In genomic region chr4:182449960-182450359, GRCh38 we compare ENCODE assay signal across 10 cellular contexts.
DNase-seq lines count a peak whose midpoint lies in the region; ATAC-seq and TF ChIP-seq lines count a peak whose summit lies in the region.
"Had no signal": no experiment of that assay in that cellular context is flagged by ENCODE, and none has a peak within 500 bp of the region (broad histone marks: within the 10 kb centered on the region; RNA-seq: fewer than 3 reads in every experiment).

No MANE protein-coding gene starts in this region.

- peak overlapping the region; percentile 79 for H3K9ac ChIP-seq in mesenchymal stem cell (ENCODE audit: low read length)

- peak overlapping the region; percentile 92 for H3K4me3 Mint-ChIP-seq in MCF 10A (ENCODE audit: unreplicated experiment)

- intact Hi-C loops in Right ventricle myocardium inferior (cut with DNase I): no loop called here
- intact Hi-C loops in MCF 10A (cut with micrococcal nuclease): loop anchor here (1.0 to 10.0 kb wide), 4 partner anchors 143 to 881 kb away; no protein-coding TSS in a partner anchor
- intact Hi-C loops in upper lobe of right lung (cut with DNase I): no loop called here
- intact Hi-C loops in adrenal gland (cut with DNase I): no loop called here

- CTCF ChIA-PET in MCF 10A (lab: Yijun Ruan, JAX): interaction anchor here (0.6 to 1.3 kb wide), 7 partner anchors 9 to 1280 kb away, joined by 3 to 6 read pairs (median 3); no protein-coding TSS in a partner anchor

- no peak overlapping the region for H2BK12ac ChIP-seq in mesenchymal stem cell (ENCODE audit: low read length in 2 of 2)

- H3K27ac ChIP-seq in right atrium auricular region (peak overlapping the region in 1 of 2 donors; percentile 83), mesenchymal stem cell (ENCODE audit: low read length, poor library complexity, severe bottlenecking) (no peak overlapping the region), upper lobe of right lung (no peak overlapping the region), adrenal gland (no peak overlapping the region)

- H4K8ac ChIP-seq in mesenchymal stem cell (ENCODE audit: low read length): no peak overlapping the region

- no TSS peak for BruUV-seq in MCF 10A (replicated peaks; lab: Mats Ljungman, UMichigan)

- no peaks in the 10 kb centered on the region for H3K36me3 Mint-ChIP-seq in MCF 10A (ENCODE audit: insufficient read depth, unreplicated experiment)

- H3K27me3 ChIP-seq in right atrium auricular region (no peaks in the 10 kb centered on the region), mesenchymal stem cell (ENCODE audit: control insufficient read depth in 1 of 2, insufficient read depth in 1 of 2, low read length in 2 of 2) (no peaks in the 10 kb centered on the region), upper lobe of right lung (peaks cover 74% of the 10 kb centered on the region), adrenal gland (no peaks in the 10 kb centered on the region)

- POLR2A ChIA-PET in MCF 10A (lab: Yijun Ruan, JAX): interaction anchor here (0.5 to 1.4 kb wide), 13 partner anchors 21 to 373 kb away, joined by 3 to 7 read pairs (median 3); no protein-coding TSS in a partner anchor

- H2AFZ ChIP-seq in mesenchymal stem cell (ENCODE audit: low read depth, low read length): no peak overlapping the region

- peak overlapping the region; percentile 55 for H3K27ac Mint-ChIP-seq in MCF 10A (ENCODE audit: low read depth, unreplicated experiment)

- DNase-seq in right atrium auricular region (ENCODE audit: low spot score) (no peak), Right ventricle myocardium inferior (ENCODE audit: missing footprints) (no peak), MCF 10A (ENCODE audit: unreplicated experiment) (no peak), mesenchymal stem cell (peak; percentile 5), upper lobe of right lung (no peak), adrenal gland (no peak), DMS153 treated with DMSO at 0.1 percent for 48 hours (lab: John Stamatoyannopoulos, UW; ENCODE audit: unreplicated experiment) (no peak)
- DNase-seq: SW 1271 had no signal

- H2BK5ac ChIP-seq in mesenchymal stem cell (ENCODE audit: low read depth, low read length, poor library complexity, severe bottlenecking): no peak overlapping the region

- no peaks in the 10 kb centered on the region for H3K27me3 Mint-ChIP-seq in MCF 10A (ENCODE audit: insufficient read depth, unreplicated experiment)

- 43% methylated on average over 1 of the region's 3 CpGs for WGBS in mesenchymal stem cell
- WGBS in adrenal gland, 4 donors: 23 to 40% (median 33%) methylated on average over 3 of the region's 3 CpGs

- no peak overlapping the region for H2BK15ac ChIP-seq in mesenchymal stem cell (ENCODE audit: low read depth, poor library complexity, severe bottlenecking)

- H3K4me3 ChIP-seq in right atrium auricular region (peak overlapping the region; percentile 67 to 73), mesenchymal stem cell (ENCODE audit: insufficient read depth in 1 of 2, low read depth in 1 of 2, low read length in 2 of 2) (peak overlapping the region in 1 of 2 experiments; percentile 87), upper lobe of right lung (peak overlapping the region; percentile 47), adrenal gland (peak overlapping the region in 2 of 4 donors; percentile 8 to 86)
- H3K4me3 ChIP-seq: K562 had no signal

- H3K9me3 ChIP-seq in right atrium auricular region: no peaks in the 10 kb centered on the region
- H3K9me3 ChIP-seq in mesenchymal stem cell (ENCODE audit: control insufficient read depth, low read length): no peaks in the 10 kb centered on the region
- no peaks in the 10 kb centered on the region for H3K9me3 ChIP-seq in upper lobe of right lung
- H3K9me3 ChIP-seq in adrenal gland (replicated peaks in 1 of 3): no peaks in the 10 kb centered on the region

- H3K4me1 Mint-ChIP-seq in MCF 10A (ENCODE audit: insufficient read depth, unreplicated experiment): peaks cover 15% of the 10 kb centered on the region

- H3K14ac ChIP-seq in mesenchymal stem cell (ENCODE audit: low read length in 2 of 2): no peak overlapping the region

- H3K4me1 ChIP-seq in right atrium auricular region: peaks cover 0 to 11% of the 10 kb centered on the region in 2 donors
- H3K4me1 ChIP-seq in mesenchymal stem cell (ENCODE audit: control insufficient read depth, insufficient read depth, low read depth, low read length): peaks cover 5% of the 10 kb centered on the region
- peaks cover 5% of the 10 kb centered on the region for H3K4me1 ChIP-seq in upper lobe of right lung
- peaks cover 4 to 30% of the 10 kb centered on the region in 2 donors for H3K4me1 ChIP-seq in adrenal gland (replicated peaks in 1 of 2)

- H3K4me2 ChIP-seq in mesenchymal stem cell (ENCODE audit: low read length, poor library complexity, severe bottlenecking): peak overlapping the region; percentile 63

- H4K91ac ChIP-seq in mesenchymal stem cell (ENCODE audit: low read length): no peak overlapping the region

- ATAC-seq in Right ventricle myocardium inferior: no peak
- no peak for ATAC-seq in upper lobe of right lung
- no peak for ATAC-seq in HG03520 (IDR thresholded peaks at IDR 0.05; ENCODE audit: unreplicated experiment)

- H2BK120ac ChIP-seq in mesenchymal stem cell (ENCODE audit: low read depth, low read length): no peak overlapping the region

- TF ChIP-seq CTCF in right atrium auricular region (IDR thresholded peaks at IDR 0.05): no peak
- TF ChIP-seq CTCF in MCF 10A (IDR thresholded peaks at IDR 0.05; ENCODE audit: unreplicated experiment): no peak
- TF ChIP-seq CTCF in upper lobe of right lung (IDR thresholded peaks at IDR 0.05): no peak
- TF ChIP-seq CTCF in adrenal gland (IDR thresholded peaks at IDR 0.05): no peak

- H3K4ac ChIP-seq in mesenchymal stem cell (ENCODE audit: low read depth in 1 of 2, low read length in 2 of 2): no peak overlapping the region

- no peak overlapping the region for H3K23ac ChIP-seq in mesenchymal stem cell (ENCODE audit: low read length in 2 of 2)

- H2AK5ac ChIP-seq in mesenchymal stem cell (ENCODE audit: low read length, severe bottlenecking): no peak overlapping the region

- H3K36me3 ChIP-seq in right atrium auricular region: no peaks in the 10 kb centered on the region
- H3K36me3 ChIP-seq in mesenchymal stem cell (ENCODE audit: control insufficient read depth in 1 of 2, insufficient read depth in 2 of 2, low read depth in 1 of 2, low read length in 2 of 2): no peaks in the 10 kb centered on the region
- no peaks in the 10 kb centered on the region for H3K36me3 ChIP-seq in upper lobe of right lung
- H3K36me3 ChIP-seq in adrenal gland (replicated peaks in 1 of 2): no peaks in the 10 kb centered on the region

- H3K18ac ChIP-seq in mesenchymal stem cell (ENCODE audit: low read depth in 1 of 2, low read length in 2 of 2): no peak overlapping the region

- H3K79me1 ChIP-seq in mesenchymal stem cell (replicated peaks; ENCODE audit: low read length, poor library complexity, severe bottlenecking): peaks cover 7% of the 10 kb centered on the region

- no peak for TF ChIP-seq POLR2A in adrenal gland (IDR thresholded peaks at IDR 0.05)

- no peaks in the 10 kb centered on the region for H3K9me3 Mint-ChIP-seq in MCF 10A (ENCODE audit: unreplicated experiment)
